25 cellular contexts compared by ENCODE assay signal in genomic region chrX:3636803-3637202, GRCh38.
"Had no signal": no experiment of that assay in that cellular context is flagged by ENCODE, and none has a peak within 500 bp of the region (broad histone marks: within the 10 kb centered on the region; RNA-seq: fewer than 3 reads in every experiment).

No MANE protein-coding gene starts in this region.

- H3K27ac ChIP-seq: hepatocyte, left ventricle myocardium inferior, ovary, right atrium auricular region, right lobe of liver, stomach, testis, thyroid gland, transverse colon, upper lobe of left lung, vagina had no signal

- ATAC-seq: right lobe of liver; stimulated activated naive B cell treated with anti-CD40 and anti-IgM and Interleukin-4, amounts not matched to agents 10 μg/mL and 1 μg/mL and 100 μg/mL, for 72 hours; stimulated activated naive CD8-positive, alpha-beta T cell treated with anti-CD3 and anti-CD28 coated beads, Interleukin-15, Interleukin-2, amounts not matched to agents 100 U/mL and 50 U/mL, for 24 hours had no signal

- H3K9me3 Mint-ChIP-seq: stimulated activated naive B cell treated with anti-CD40 and anti-IgM and Interleukin-4, amounts not matched to agents 10 μg/mL and 1 μg/mL and 100 μg/mL, for 72 hours had no signal

- H3K27ac Mint-ChIP-seq: mesothelial cell of epicardium; naive B cell; nephron; stimulated activated naive B cell treated with anti-CD40 and anti-IgM and Interleukin-4, amounts not matched to agents 10 μg/mL and 1 μg/mL and 100 μg/mL, for 72 hours had no signal

- H3K27me3 ChIP-seq: hepatocyte, ovary, right atrium auricular region, right lobe of liver, stomach, testis, thyroid gland, transverse colon, upper lobe of left lung, vagina had no signal

- H3K4me3 ChIP-seq: hepatocyte, left ventricle myocardium inferior, lung, ovary, right atrium auricular region, right lobe of liver, smooth muscle cell, stomach, testis, thyroid gland, transverse colon, upper lobe of left lung, vagina had no signal

- H3K9me3 ChIP-seq: left ventricle myocardium inferior, ovary, right lobe of liver, stomach, testis, thyroid gland, transverse colon, upper lobe of left lung, vagina had no signal

- DNase-seq: islet precursor cell; left ventricle myocardium inferior; mesendoderm; naive B cell; ovary; right lobe of liver; stimulated activated CD4-positive, alpha-beta T cell treated with anti-CD3 and anti-CD28 coated beads, Interleukin-1b, Interleukin-23, amount 100 ng/mL, for 48 hours; stimulated activated CD4-positive, alpha-beta T cell treated with anti-CD3 and anti-CD28 coated beads, Interleukin-2, amount 100 ng/mL, for 48 hours; stimulated activated CD4-positive, alpha-beta T cell treated with anti-CD3 and anti-CD28 coated beads, Interleukin-4, amount 100 ng/mL, for 4 hours; stimulated activated CD8-positive, alpha-beta memory T cell treated with anti-CD3 and anti-CD28 coated beads, Interleukin-4, amount 100 ng/mL, for 48 hours; stimulated activated naive B cell treated with anti-CD40 and anti-IgM and Interleukin-4, amounts not matched to agents 10 μg/mL and 1 μg/mL and 100 μg/mL, for 72 hours; stimulated activated naive CD8-positive, alpha-beta T cell treated with anti-CD3 and anti-CD28 coated beads, Interleukin-15, Interleukin-2, amounts not matched to agents 100 U/mL and 50 U/mL, for 24 hours; stomach; testis; thyroid gland; transverse colon; upper lobe of left lung had no signal

- H3K4me1 ChIP-seq: left ventricle myocardium inferior, right atrium auricular region, right lobe of liver, stomach, testis, transverse colon, vagina had no signal

- H3K36me3 ChIP-seq: ovary, right atrium auricular region, right lobe of liver, transverse colon, vagina had no signal

- H3K4me1 Mint-ChIP-seq: mesothelial cell of epicardium, nephron had no signal

- H3K4me3 Mint-ChIP-seq: mesothelial cell of epicardium; nephron; stimulated activated naive B cell treated with anti-CD40 and anti-IgM and Interleukin-4, amounts not matched to agents 10 μg/mL and 1 μg/mL and 100 μg/mL, for 72 hours had no signal

- H3K27me3 Mint-ChIP-seq: naive B cell; progenitor cell of endocrine pancreas; stimulated activated naive B cell treated with anti-CD40 and anti-IgM and Interleukin-4, amounts not matched to agents 10 μg/mL and 1 μg/mL and 100 μg/mL, for 72 hours had no signal
